22 cellular contexts compared by ENCODE assay signal in genomic region chr1:20962576-20963258, GRCh38.
DNase-seq lines count a peak whose midpoint lies in the region; ATAC-seq and TF ChIP-seq lines count a peak whose summit lies in the region.
"Had no signal": no experiment of that assay in that cellular context is flagged by ENCODE, and none has a peak within 500 bp of the region (broad histone marks: within the 10 kb centered on the region; RNA-seq: fewer than 3 reads in every experiment).

No MANE protein-coding gene starts in this region.

- H3K27me3 ChIP-seq in GM23248 (replicated peaks; ENCODE audit: insufficient read depth), result no peaks in the 10 kb centered on the region
- H3K27me3 ChIP-seq in right cardiac atrium (ENCODE audit: control insufficient read depth, insufficient read depth), result no peaks in the 10 kb centered on the region
- H3K27me3 ChIP-seq in prostate gland (replicated peaks; ENCODE audit: insufficient read depth), result no peaks in the 10 kb centered on the region
- H3K27me3 ChIP-seq in MM.1S (replicated peaks; ENCODE audit: insufficient read depth, low read length), result no peaks in the 10 kb centered on the region

- DNase-seq in GM23248 (peak; percentile 21), fibroblast of mammary gland (ENCODE audit: low read depth) (peak; percentile 54), right cardiac atrium (no peak), NCI-H69 (lab: John Stamatoyannopoulos, UW) (no peak), prostate gland (ENCODE audit: low spot score) (no peak), MM.1S (no peak)
- DNase-seq: CD4-positive, alpha-beta memory T cell; DMS79; GDM1; HFFc6; NCI-H1105 treated with DMSO at 0.1 percent for 48 hours; NCI-H187; NCI-H2171; NCI-H446 treated with DMSO at 0.1 percent for 48 hours; NCI-H82; SHP77 treated with DMSO at 0.1 percent for 48 hours had no signal

- no peaks in the 10 kb centered on the region for H3K4me1 ChIP-seq in GM23248 (ENCODE audit: insufficient read depth)
- H3K4me1 ChIP-seq in right cardiac atrium (ENCODE audit: control insufficient read depth, insufficient read depth, low read length), result peaks cover 1% of the 10 kb centered on the region
- no peaks in the 10 kb centered on the region for H3K4me1 ChIP-seq in prostate gland (replicated peaks)
- H3K4me1 ChIP-seq in MM.1S (ENCODE audit: low read length), result peaks cover 15% of the 10 kb centered on the region

- H3K27ac ChIP-seq in 22Rv1, result peak overlapping the region; percentile 14
- H3K27ac ChIP-seq in GM23248, result no peak overlapping the region
- no peak overlapping the region for H3K27ac ChIP-seq in right cardiac atrium (ENCODE audit: low read length)
- H3K27ac ChIP-seq in prostate gland, result no peak overlapping the region
- H3K27ac ChIP-seq in MM.1S (ENCODE audit: low read length), result no peak overlapping the region
- H3K27ac ChIP-seq: KMS-11 had no signal

- ATAC-seq in right cardiac atrium, result peak; percentile 48 to 71
- no peak for ATAC-seq in HG02885 (IDR thresholded peaks at IDR 0.05; ENCODE audit: poor library complexity, unreplicated experiment)
- ATAC-seq: GM23338, HepG2, Panc1 had no signal

- no peak for TF ChIP-seq CTCF in 22Rv1 (IDR thresholded peaks at IDR 0.05)
- TF ChIP-seq CTCF in fibroblast of mammary gland (conservative IDR thresholded peaks at IDR 0.05; ENCODE audit: control insufficient read depth, insufficient read depth, low read depth, low read length), result no peak
- no peak for TF ChIP-seq CTCF in prostate gland (IDR thresholded peaks at IDR 0.05)
- no peak for TF ChIP-seq CTCF in MM.1S (IDR thresholded peaks at IDR 0.05; ENCODE audit: low read length)

- no peak overlapping the region for H3K4me3 ChIP-seq in GM23248
- no peak overlapping the region for H3K4me3 ChIP-seq in fibroblast of mammary gland (ENCODE audit: control insufficient read depth, low read depth, low read length)
- no peak overlapping the region for H3K4me3 ChIP-seq in right cardiac atrium (ENCODE audit: low read length)
- no peak overlapping the region for H3K4me3 ChIP-seq in prostate gland
- no peak overlapping the region for H3K4me3 ChIP-seq in MM.1S (ENCODE audit: low read length)
- H3K4me3 ChIP-seq: GM23338 had no signal

- H4K20me1 ChIP-seq in GM23248 (ENCODE audit: insufficient read depth), result peaks cover 7% of the 10 kb centered on the region; the same call in 1 of the 2 replicates
- no peaks in the 10 kb centered on the region for H4K20me1 ChIP-seq in MM.1S (ENCODE audit: insufficient read depth, low read length)

- H3F3A ChIP-seq in GM23248 (ENCODE audit: insufficient read depth) (no peaks in the 10 kb centered on the region), MM.1S (ENCODE audit: insufficient read depth, low read length) (peaks cover 15% of the 10 kb centered on the region)

- 0 out of 2 replicates have a peak, but pooled peaks cover 8% of the 10 kb centered on the region for H3K36me3 ChIP-seq in GM23248 (ENCODE audit: low read depth)
- H3K36me3 ChIP-seq in prostate gland, result no peaks in the 10 kb centered on the region
- no peaks in the 10 kb centered on the region for H3K36me3 ChIP-seq in MM.1S (replicated peaks; ENCODE audit: insufficient read depth, low read length)

- TF ChIP-seq POLR2A in prostate gland (IDR thresholded peaks at IDR 0.05), result no peak

- H3K9ac ChIP-seq in GM23248 (no peak overlapping the region), MM.1S (ENCODE audit: low read length) (no peak overlapping the region)
- H3K9ac ChIP-seq: KMS-11 had no signal

- H3K9me3 ChIP-seq in GM23248 (ENCODE audit: low read depth) (no peaks in the 10 kb centered on the region), right cardiac atrium (ENCODE audit: control insufficient read depth, low read length) (no peaks in the 10 kb centered on the region), prostate gland (no peaks in the 10 kb centered on the region), MM.1S (replicated peaks; ENCODE audit: insufficient read depth, low read length) (no peaks in the 10 kb centered on the region)

- H3K79me2 ChIP-seq in GM23248 (ENCODE audit: insufficient read depth) (peaks cover 33% of the 10 kb centered on the region), MM.1S (ENCODE audit: low read length) (no peaks in the 10 kb centered on the region)

- intact Hi-C loops in right cardiac atrium (cut with DNase I), result no loop called here
- intact Hi-C loops in prostate gland (cut with DNase I), result no loop called here

- H3K9me2 ChIP-seq in GM23248 (ENCODE audit: insufficient read depth) (no peaks in the 10 kb centered on the region), MM.1S (replicated peaks; ENCODE audit: insufficient read depth, low read length) (no peaks in the 10 kb centered on the region)

- 63 to 68% methylated on average over 2 of the region's 2 CpGs for WGBS in GM23248 (ENCODE audit: low coverage in 1 of 2, low lambda C conversion rate in 2 of 2, missing lambda C conversion rate in 2 of 2), 2 experiments
- WGBS in right cardiac atrium, result 88% methylated on average over 2 of the region's 2 CpGs
- 89% methylated on average over 2 of the region's 2 CpGs for WGBS in prostate gland

- no peak overlapping the region for H3K4me2 ChIP-seq in GM23248 (ENCODE audit: unreplicated experiment)
- no peak overlapping the region for H3K4me2 ChIP-seq in MM.1S (ENCODE audit: low read depth, low read length)
- H3K4me2 ChIP-seq: GM23338, KMS-11 had no signal

- H2AFZ ChIP-seq in GM23248, result no peak overlapping the region
- H2AFZ ChIP-seq in MM.1S (ENCODE audit: low read length), result no peak overlapping the region
- H2AFZ ChIP-seq: GM23338 had no signal

- in situ Hi-C loops in GM23248 (cut with MboI), result no loop called here

Comparison
In these comparisons a context has a peak if more than half of its experiments do, and no peak if none do; other contexts are left out.
1. DNase-seq: peak in GM23248 (single experiment) and fibroblast of mammary gland (single experiment); none in right cardiac atrium (0 of 3), NCI-H69 (single experiment), prostate gland (single experiment) and MM.1S (single experiment).